ENCODE assay signal across 28 cellular contexts in genomic region chr3:75254685-75255084, GRCh38.
"Had no signal": no experiment of that assay in that cellular context is flagged by ENCODE, and none has a peak within 500 bp of the region (broad histone marks: within the 10 kb centered on the region; RNA-seq: fewer than 3 reads in every experiment).

No MANE protein-coding gene starts in this region.

- H3K4me1 Mint-ChIP-seq: activated B cell treated with CpG ODN at 0.5 μM for 24 hours; activated CD4-positive, alpha-beta T cell treated with anti-CD3 and anti-CD28 coated beads for 36 hours; activated naive CD8-positive, alpha-beta T cell treated with anti-CD3 and anti-CD28 coated beads for 36 hours; mesothelial cell of epicardium had no signal

- H3K4me3 Mint-ChIP-seq: activated B cell treated with CpG ODN at 0.5 μM for 24 hours; activated CD4-positive, alpha-beta T cell treated with anti-CD3 and anti-CD28 coated beads for 36 hours; activated naive CD8-positive, alpha-beta T cell treated with anti-CD3 and anti-CD28 coated beads for 36 hours; activated T-cell treated with anti-CD3 and anti-CD28 coated beads, Interleukin-2, amount 50 U/mL, for 4 hours; effector memory CD8-positive, alpha-beta T cell; mesothelial cell of epicardium; natural killer cell treated with Interleukin-12 subunit alpha and Interleukin-12 subunit beta and Interleukin-15 and Interleukin-18, amount 100 ng/mL, for 72 hours; T-helper 1 cell treated with Interleukin-12 subunit alpha and Interleukin-12 subunit beta and Interleukin-4 antibody, amounts not matched to agents 30 μg/mL and 1 μg/mL, for 36 hours; type B pancreatic cell had no signal

- H3K36me3 Mint-ChIP-seq: activated naive CD8-positive, alpha-beta T cell treated with anti-CD3 and anti-CD28 coated beads for 36 hours; mesothelial cell of epicardium; natural killer cell treated with Interleukin-12 subunit alpha and Interleukin-12 subunit beta and Interleukin-15 and Interleukin-18, amount 100 ng/mL, for 72 hours; type B pancreatic cell had no signal

- ATAC-seq: activated CD4-positive, alpha-beta T cell treated with anti-CD3 and anti-CD28 coated beads for 36 hours; activated T-cell treated with anti-CD3 and anti-CD28 coated beads, Interleukin-2, amount 50 U/mL, for 4 hours; effector memory CD8-positive, alpha-beta T cell; left ventricle myocardium superior; natural killer cell treated with Interleukin-12 subunit alpha and Interleukin-12 subunit beta and Interleukin-15 and Interleukin-18, amount 100 ng/mL, for 72 hours; pancreas; psoas muscle had no signal

- H3K4me3 ChIP-seq: dorsolateral prefrontal cortex, esophagus muscularis mucosa, pancreas, psoas muscle, right atrium auricular region, thoracic aorta had no signal

- H3K36me3 ChIP-seq: esophagus muscularis mucosa, neutrophil, pancreas, right atrium auricular region, thoracic aorta had no signal

- H3K27ac Mint-ChIP-seq: activated B cell treated with CpG ODN at 0.5 μM for 24 hours; activated CD4-positive, alpha-beta T cell treated with anti-CD3 and anti-CD28 coated beads for 36 hours; activated naive CD8-positive, alpha-beta T cell treated with anti-CD3 and anti-CD28 coated beads for 36 hours; effector memory CD8-positive, alpha-beta T cell; mesothelial cell of epicardium; T-helper 1 cell treated with Interleukin-12 subunit alpha and Interleukin-12 subunit beta and Interleukin-4 antibody, amounts not matched to agents 30 μg/mL and 1 μg/mL, for 36 hours; type B pancreatic cell had no signal

- H3K9me3 Mint-ChIP-seq: activated B cell treated with CpG ODN at 0.5 μM for 24 hours; activated naive CD8-positive, alpha-beta T cell treated with anti-CD3 and anti-CD28 coated beads for 36 hours; activated T-cell treated with anti-CD3 and anti-CD28 coated beads, Interleukin-2, amount 50 U/mL, for 4 hours; effector memory CD8-positive, alpha-beta T cell; mesothelial cell of epicardium; natural killer cell treated with Interleukin-12 subunit alpha and Interleukin-12 subunit beta and Interleukin-15 and Interleukin-18, amount 100 ng/mL, for 72 hours; T-helper 1 cell treated with Interleukin-12 subunit alpha and Interleukin-12 subunit beta and Interleukin-4 antibody, amounts not matched to agents 30 μg/mL and 1 μg/mL, for 36 hours; type B pancreatic cell had no signal

- H3K4me1 ChIP-seq: esophagus muscularis mucosa, pancreas, psoas muscle, right atrium auricular region had no signal

- DNase-seq: activated B cell treated with CpG ODN at 0.5 μM for 24 hours; activated CD4-positive, alpha-beta T cell treated with anti-CD3 and anti-CD28 coated beads for 36 hours; activated CD4-positive, alpha-beta T cell treated with anti-CD3 and anti-CD28 coated beads, Interleukin-2, amount 50 U/mL, for 4 hours; activated CD8-positive, alpha-beta memory T cell treated with anti-CD3 and anti-CD28 coated beads for 24 hours; activated CD8-positive, alpha-beta memory T cell treated with anti-CD3 and anti-CD28 coated beads, Interleukin-2, amount 50 U/mL, for 4 hours; activated naive CD4-positive, alpha-beta T cell treated with Interleukin-2 at 50 U/mL for 16 hours; activated naive CD8-positive, alpha-beta T cell treated with anti-CD3 and anti-CD28 coated beads for 36 hours; activated T-cell treated with anti-CD3 and anti-CD28 coated beads, Interleukin-2, amount 50 U/mL, for 4 hours; central memory CD4-positive, alpha-beta T cell; dorsolateral prefrontal cortex; effector memory CD8-positive, alpha-beta T cell; glutamatergic neuron; hypothalamus; left ventricle myocardium superior; mammary epithelial cell; pancreas; psoas muscle; stimulated activated CD4-positive, alpha-beta T cell treated with anti-CD3 and anti-CD28 coated beads, Interleukin-4, amount 100 ng/mL, for 24 hours; stimulated activated naive CD4-positive, alpha-beta T cell treated with Interleukin-2 at 50 U/mL for 16 hours; T1000 had no signal

- H3K27ac ChIP-seq: dorsolateral prefrontal cortex, esophagus muscularis mucosa, neutrophil, pancreas, psoas muscle, right atrium auricular region, thoracic aorta had no signal

- H3K9me3 ChIP-seq: esophagus muscularis mucosa, neutrophil, pancreas, psoas muscle, right atrium auricular region, thoracic aorta had no signal

- H3K27me3 ChIP-seq: esophagus muscularis mucosa, pancreas, right atrium auricular region had no signal

- H3K27me3 Mint-ChIP-seq: activated B cell treated with CpG ODN at 0.5 μM for 24 hours; effector memory CD8-positive, alpha-beta T cell had no signal
